Comparison of ENCODE assay signal across 29 cellular contexts in the genomic region with DNA sequence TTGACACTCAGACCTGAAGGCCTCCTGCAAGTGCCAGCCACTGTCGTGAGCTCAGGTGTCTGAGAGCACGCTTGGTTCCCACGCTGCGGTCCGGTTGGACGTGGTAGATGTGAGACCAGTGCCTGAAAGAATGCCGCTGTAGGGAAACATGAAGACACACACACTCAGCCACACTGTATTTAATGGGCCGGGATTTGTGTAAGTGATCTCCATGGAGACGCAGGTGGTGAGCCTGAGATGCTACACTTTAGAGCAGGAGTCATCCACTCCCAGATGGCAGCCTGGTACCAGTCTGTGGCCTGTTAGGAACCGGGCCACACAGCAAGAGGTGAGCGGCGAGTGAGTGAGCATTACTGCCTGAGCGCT.
"Had no signal": no experiment of that assay in that cellular context is flagged by ENCODE, and none has a peak within 500 bp of the region (broad histone marks: within the 10 kb centered on the region; RNA-seq: fewer than 3 reads in every experiment).

No MANE protein-coding gene starts in this region.

- H3K9me3 ChIP-seq: Peyer's patch, SJSA1, SK-N-SH had no signal

- DNase-seq: activated CD4-positive, alpha-beta T cell treated with anti-CD3 and anti-CD28 coated beads, Interleukin-2, amount 10 ng/mL, durations not matched to agents 24 days and 14 days; activated CD4-positive, alpha-beta T cell treated with anti-CD3 and anti-CD28 coated beads, Interleukin-2, amount 50 U/mL, for 4 hours; activated CD8-positive, alpha-beta T cell treated with anti-CD3 and anti-CD28 coated beads for 36 hours; activated effector memory CD4-positive, alpha-beta T cell treated with anti-CD3 and anti-CD28 coated beads, Interleukin-2, amount 50 U/mL, for 16 hours; activated naive CD4-positive, alpha-beta T cell; activated naive CD4-positive, alpha-beta T cell treated with anti-CD3 and anti-CD28 coated beads, Interleukin-2, amount 50 U/mL, for 16 hours; activated naive CD8-positive, alpha-beta T cell treated with anti-CD3 and anti-CD28 coated beads for 36 hours; activated T-cell treated with anti-CD3 and anti-CD28 coated beads, Interleukin-2, amount 50 U/mL, for 1 hour; activated T-cell treated with anti-CD3 and anti-CD28 coated beads, Interleukin-2, amount 50 U/mL, for 72 hours; amniotic stem cell; aorta; brain microvascular endothelial cell; NCI-H1092 treated with DMSO at 0.1 percent for 48 hours; NCI-H1436; NCI-H1694; NCI-H1930; NCI-H2107; NCI-H226; NCI-H446 treated with DMSO at 0.1 percent for 48 hours; NCI-H524; NCI-H69; NK-92 treated with Interleukin-12 subunit alpha and Interleukin-12 subunit beta, amount 100 ng/mL, for 24 hours; Peyer's patch; RPMI8226; SHP77 treated with DMSO at 0.1 percent for 48 hours; SK-N-SH had no signal

- H3K27ac ChIP-seq: brain microvascular endothelial cell, Peyer's patch, SJSA1 had no signal

- H3K4me2 ChIP-seq: SK-N-SH had no signal

- ATAC-seq: activated CD8-positive, alpha-beta T cell treated with anti-CD3 and anti-CD28 coated beads for 36 hours; activated T-cell treated with anti-CD3 and anti-CD28 coated beads, Interleukin-2, amount 50 U/mL, for 72 hours; activated T-helper 17 cell treated with anti-CD3 and anti-CD28 coated beads, Interleukin-2, amount 50 U/mL, for 72 hours; K562 had no signal

- H3K4me3 ChIP-seq: K562, Peyer's patch, SJSA1 had no signal

- H3K36me3 ChIP-seq: brain microvascular endothelial cell, Peyer's patch had no signal

- H3K9ac ChIP-seq: SK-N-SH had no signal

- H3K4me1 ChIP-seq: Peyer's patch had no signal

- H3K27me3 ChIP-seq: brain microvascular endothelial cell, Peyer's patch, SJSA1 had no signal
